Comparison of ENCODE assay signal across 11 cellular contexts in genomic region chr16:50695017-50696000, GRCh38. TPM values are rescaled to one million over a fixed set of nuclear protein-coding genes. Genes with fewer than 3 reads are reported as not detected.
DNase-seq lines count a peak whose midpoint lies in the region; ATAC-seq and TF ChIP-seq lines count a peak whose summit lies in the region.
"Had no signal": no experiment of that assay in that cellular context is flagged by ENCODE, and none has a peak within 500 bp of the region (broad histone marks: within the 10 kb centered on the region; RNA-seq: fewer than 3 reads in every experiment).

No MANE protein-coding gene starts in this region.

- intact Hi-C loops in tibial artery (cut with DNase I; ENCODE audit: low total_unique reads) (loop anchor here (10.0 kb wide), 1 partner anchor 49 kb away; the partner anchor contains the start of gene CYLD), PC-9 (cut with micrococcal nuclease; ENCODE audit: unreplicated experiment) (no loop called here)

- no peak for ATAC-seq in HG03135 (IDR thresholded peaks at IDR 0.05; ENCODE audit: unreplicated experiment)

- H3K27me3 ChIP-seq in right atrium auricular region: no peaks in the 10 kb centered on the region
- H3K27me3 ChIP-seq in tibial artery: no peaks in the 10 kb centered on the region
- no peaks in the 10 kb centered on the region for H3K27me3 ChIP-seq in PC-9 (ENCODE audit: insufficient read depth, low read depth)

- H3K36me3 ChIP-seq in right atrium auricular region (no peaks in the 10 kb centered on the region), tibial artery (no peaks in the 10 kb centered on the region), PC-9 (ENCODE audit: low read depth) (no peaks in the 10 kb centered on the region)

- H3K9me3 Mint-ChIP-seq in activated CD4-positive, alpha-beta memory T cell treated with anti-CD3 and anti-CD28 coated beads, Interleukin-2, amount 10 ng/mL, durations not matched to agents 7 days and 5 days: no peaks in the 10 kb centered on the region

- POLR2A ChIA-PET in activated CD4-positive, alpha-beta memory T cell treated with anti-CD3 and anti-CD28 coated beads, Interleukin-2, amount 10 ng/mL, durations not matched to agents 7 days and 5 days (lab: Charles Lee): interaction anchor here (1.4 to 8.1 kb wide), 3 partner anchors 8 to 49 kb away, joined by 5 to 164 read pairs (median 93); partner anchors contain the start of genes CYLD and SNX20
- POLR2A ChIA-PET in PC-9 (lab: Charles Lee; ENCODE audit: unreplicated experiment): no interaction called here

- H3K27ac Mint-ChIP-seq in activated CD4-positive, alpha-beta memory T cell treated with anti-CD3 and anti-CD28 coated beads, Interleukin-2, amount 10 ng/mL, durations not matched to agents 7 days and 5 days: peak overlapping the region; percentile 81

- H3F3A ChIP-seq in PC-9 (ENCODE audit: insufficient read depth, low read depth): no peaks in the 10 kb centered on the region; the same call in 1 of the 2 replicates

- CTCF ChIA-PET in activated CD4-positive, alpha-beta memory T cell treated with anti-CD3 and anti-CD28 coated beads, Interleukin-2, amount 10 ng/mL, durations not matched to agents 7 days and 5 days (lab: Charles Lee): interaction anchor here (0.6 to 1.5 kb wide), 8 partner anchors 10 to 111 kb away, joined by 3 to 5 read pairs (median 4); partner anchors contain the start of gene SNX20
- CTCF ChIA-PET in PC-9 (lab: Charles Lee): no interaction called here

- no peaks in the 10 kb centered on the region for H4K20me1 ChIP-seq in PC-9 (ENCODE audit: insufficient read depth)

- peak overlapping the region; percentile 47 to 70 for H3K27ac ChIP-seq in right atrium auricular region
- no peak overlapping the region for H3K27ac ChIP-seq in tibial artery
- no peak overlapping the region for H3K27ac ChIP-seq in PC-9

- peak overlapping the region; percentile 87 for H3K4me3 Mint-ChIP-seq in activated CD4-positive, alpha-beta memory T cell treated with anti-CD3 and anti-CD28 coated beads, Interleukin-2, amount 10 ng/mL, durations not matched to agents 7 days and 5 days

- H3K27me3 Mint-ChIP-seq in activated CD4-positive, alpha-beta memory T cell treated with anti-CD3 and anti-CD28 coated beads, Interleukin-2, amount 10 ng/mL, durations not matched to agents 7 days and 5 days: peaks cover 4% of the 10 kb centered on the region

- TF ChIP-seq CTCF in right atrium auricular region (IDR thresholded peaks at IDR 0.05): no peak
- no peak for TF ChIP-seq CTCF in tibial artery (IDR thresholded peaks at IDR 0.05)
- TF ChIP-seq CTCF in PC-9 (conservative IDR thresholded peaks at IDR 0.05): no peak

- H3K9me2 ChIP-seq in PC-9 (ENCODE audit: insufficient read depth): no peaks in the 10 kb centered on the region

- peak; percentile 52 for DNase-seq in activated effector memory CD4-positive, alpha-beta T cell treated with anti-CD3 and anti-CD28 coated beads, Interleukin-2, amount 50 U/mL, for 16 hours
- no peak for DNase-seq in activated effector memory CD4-positive, alpha-beta T cell treated with Interleukin-2 at 50 U/mL for 16 hours
- no peak for DNase-seq in activated CD4-positive, alpha-beta memory T cell treated with anti-CD3 and anti-CD28 coated beads, Interleukin-2, amount 10 ng/mL, durations not matched to agents 7 days and 5 days
- DNase-seq in right atrium auricular region (ENCODE audit: low spot score): no peak
- DNase-seq in tibial artery: peak; percentile 61 to 72
- no peak for DNase-seq in middle frontal gyrus (ENCODE audit: extremely low spot score, low spot score)
- no peak for DNase-seq in PC-9
- DNase-seq: NCI-H748 treated with DMSO at 0.1 percent for 48 hours, occipital lobe had no signal

- peaks cover 35% of the 10 kb centered on the region for H3K36me3 Mint-ChIP-seq in activated CD4-positive, alpha-beta memory T cell treated with anti-CD3 and anti-CD28 coated beads, Interleukin-2, amount 10 ng/mL, durations not matched to agents 7 days and 5 days (ENCODE audit: low read depth)

- H3K4me2 ChIP-seq in PC-9: no peak overlapping the region

- BruUV-seq in PC-9 (replicated peaks; lab: Mats Ljungman, UMichigan): no TSS peak

- H2AFZ ChIP-seq in PC-9: no peak overlapping the region

- no peaks in the 10 kb centered on the region for H3K79me2 ChIP-seq in PC-9 (ENCODE audit: low read depth)

- no peak overlapping the region for H3K4me3 ChIP-seq in right atrium auricular region
- no peak overlapping the region for H3K4me3 ChIP-seq in tibial artery
- no peak overlapping the region for H3K4me3 ChIP-seq in PC-9

- H3K4me1 ChIP-seq in right atrium auricular region: peaks cover 0 to 38% of the 10 kb centered on the region in 2 donors
- peaks cover 0 to 36% (median 19%) of the 10 kb centered on the region in 4 donors for H3K4me1 ChIP-seq in tibial artery
- H3K4me1 ChIP-seq in PC-9 (replicated peaks; ENCODE audit: insufficient read depth): peaks cover 19% of the 10 kb centered on the region

- H3K9me3 ChIP-seq in right atrium auricular region (no peaks in the 10 kb centered on the region), tibial artery (no peaks in the 10 kb centered on the region), PC-9 (ENCODE audit: insufficient read depth, low read depth) (no peaks in the 10 kb centered on the region)

- peaks cover 75% of the 10 kb centered on the region for H3K4me1 Mint-ChIP-seq in activated CD4-positive, alpha-beta memory T cell treated with anti-CD3 and anti-CD28 coated beads, Interleukin-2, amount 10 ng/mL, durations not matched to agents 7 days and 5 days

RNA-seq across cellular contexts. Expression of gene NOD2, which starts 1.9 kb away (rescaled TPM):
- total RNA-seq in activated CD4-positive, alpha-beta memory T cell treated with anti-CD3 and anti-CD28 coated beads, Interleukin-2, amount 10 ng/mL, durations not matched to agents 7 days and 5 days: 10 to 100 TPM; 20.8 to 24.1 TPM
- 1 to 10 TPM in 1 of 2 donors, under 1 TPM in 1; 0.44 to 1.6 TPM for total RNA-seq in right atrium auricular region
- total RNA-seq in PC-9 (2021): 0.70 and 0.75 TPM in 2 replicates

RNA-seq across cellular contexts. Expression of gene SNX20, which starts 14.2 kb away (rescaled TPM):
- total RNA-seq in activated CD4-positive, alpha-beta memory T cell treated with anti-CD3 and anti-CD28 coated beads, Interleukin-2, amount 10 ng/mL, durations not matched to agents 7 days and 5 days: 10 to 100 TPM; 94.7 to 97.7 TPM
- total RNA-seq in right atrium auricular region: 1 to 10 TPM in 1 of 2 donors, under 1 TPM in 1; 0.89 to 1.9 TPM
- total RNA-seq in PC-9 (2021): not detected in 2 replicates
- total RNA-seq: LHCN-M2 had no signal

RNA-seq across cellular contexts. Expression of gene CYLD, which starts 46.6 kb away (rescaled TPM):
- total RNA-seq in activated CD4-positive, alpha-beta memory T cell treated with anti-CD3 and anti-CD28 coated beads, Interleukin-2, amount 10 ng/mL, durations not matched to agents 7 days and 5 days: 100 to 1,000 TPM; 235 to 254 TPM
- total RNA-seq in right atrium auricular region (10 to 100 TPM; 20.0 to 21.2 TPM), PC-9 (2021) (12.6 and 19.0 TPM in 2 replicates)

Comparison
In these comparisons a context has a peak if more than half of its experiments do, and no peak if none do; other contexts are left out.
1. DNase-seq: peak in activated effector memory CD4-positive, alpha-beta T cell treated with anti-CD3 and anti-CD28 coated beads, Interleukin-2, amount 50 U/mL, for 16 hours (single experiment) and tibial artery (2 of 2); none in activated effector memory CD4-positive, alpha-beta T cell treated with Interleukin-2 at 50 U/mL for 16 hours (single experiment), activated CD4-positive, alpha-beta memory T cell treated with anti-CD3 and anti-CD28 coated beads, Interleukin-2, amount 10 ng/mL, durations not matched to agents 7 days and 5 days (single experiment), right atrium auricular region (single experiment), middle frontal gyrus (single experiment) and PC-9 (0 of 2).
2. H3K27ac ChIP-seq: peak in right atrium auricular region (2 of 2); none in tibial artery (0 of 2) and PC-9 (single experiment).
3. RNA of gene NOD2, which starts 1.9 kb away (total RNA-seq): 20.8 to 24.1 TPM in activated CD4-positive, alpha-beta memory T cell treated with anti-CD3 and anti-CD28 coated beads, Interleukin-2, amount 10 ng/mL, durations not matched to agents 7 days and 5 days; 0.44 to 1.6 TPM in right atrium auricular region and 0.70 to 0.75 TPM in PC-9; every median in the first group is over 4 times any median in the second.
4. RNA of gene SNX20, which starts 14.2 kb away (total RNA-seq): 94.7 to 97.7 TPM in activated CD4-positive, alpha-beta memory T cell treated with anti-CD3 and anti-CD28 coated beads, Interleukin-2, amount 10 ng/mL, durations not matched to agents 7 days and 5 days; 0.89 to 1.9 TPM in right atrium auricular region and not detected in PC-9; every median in the first group is over 10 times any median in the second.
5. RNA of gene CYLD, which starts 46.6 kb away (total RNA-seq): 235 to 254 TPM in activated CD4-positive, alpha-beta memory T cell treated with anti-CD3 and anti-CD28 coated beads, Interleukin-2, amount 10 ng/mL, durations not matched to agents 7 days and 5 days; 20.0 to 21.2 TPM in right atrium auricular region and 12.6 to 19.0 TPM in PC-9; every median in the first group is over 10 times any median in the second.